Comparison of ENCODE assay signal across 1 cellular context in genomic region chr7:27861747-27862146, GRCh38.
TF ChIP-seq lines count a peak whose summit lies in the region.

No MANE protein-coding gene starts in this region.

TF ChIP-seq in WTC11, 78 proteins besides CTCF, POLR2A, EP300 and RAD21 (continued from another document):
- TF ChIP-seq PREB (CRISPR knock-in tag; IDR thresholded peaks at IDR 0.05; ENCODE audit: borderline replicate concordance) (no peak), ZSCAN18 (CRISPR knock-in tag; IDR thresholded peaks at IDR 0.05) (no peak), ZNF671 (CRISPR knock-in tag; IDR thresholded peaks at IDR 0.05) (no peak), E2F1 (CRISPR knock-in tag; IDR thresholded peaks at IDR 0.05) (no peak), IRF2 (CRISPR knock-in tag; IDR thresholded peaks at IDR 0.05; ENCODE audit: borderline replicate concordance, low read depth) (no peak)
